26 cellular contexts compared by ENCODE assay signal in the genomic region with DNA sequence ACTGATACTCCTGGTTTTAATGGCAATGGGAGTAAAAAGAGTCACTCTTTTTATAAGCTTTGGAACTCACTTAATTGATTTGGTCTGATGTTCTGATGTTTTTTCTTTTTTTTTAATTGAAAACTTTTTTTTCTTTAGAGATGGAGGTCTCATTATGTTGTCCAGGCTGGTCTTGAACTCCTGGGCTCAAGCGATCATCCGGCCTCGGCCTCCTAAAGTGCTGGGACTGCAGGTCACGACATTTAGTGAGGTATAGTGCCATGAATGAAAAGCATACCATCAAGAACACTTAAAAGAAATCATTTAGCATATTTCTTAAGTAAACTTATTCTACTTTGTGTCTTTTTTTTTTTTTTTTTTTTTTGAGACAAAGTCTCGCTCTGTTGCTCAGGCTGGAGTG. TPM values are rescaled to one million over a fixed set of nuclear protein-coding genes. Genes with fewer than 3 reads are reported as not detected.
DNase-seq lines count a peak whose midpoint lies in the region; ATAC-seq and TF ChIP-seq lines count a peak whose summit lies in the region.
"Had no signal": no experiment of that assay in that cellular context is flagged by ENCODE, and none has a peak within 500 bp of the region (broad histone marks: within the 10 kb centered on the region; RNA-seq: fewer than 3 reads in every experiment).

No MANE protein-coding gene starts in this region.

- H3K36me3 ChIP-seq in BJ (ENCODE audit: control insufficient read depth, insufficient read depth, low read length) (peaks cover 10% of the 10 kb centered on the region), GM23248 (ENCODE audit: low read depth) (peaks cover 40% of the 10 kb centered on the region)
- H3K36me3 ChIP-seq: ovary had no signal

- H3K9ac ChIP-seq in GM23248: no peak overlapping the region

- CTCF ChIA-PET in BJ (lab: Yijun Ruan, JAX): interaction anchor here (1.0 to 1.3 kb wide), 2 partner anchors 73 to 92 kb away, joined by 3 read pairs; no protein-coding TSS in a partner anchor

- DNase-seq in BJ (ENCODE audit: low read depth): no peak
- DNase-seq in GM23248: no peak
- no peak for DNase-seq in coronary artery (ENCODE audit: low spot score)
- DNase-seq in stimulated activated effector memory CD8-positive, alpha-beta T cell treated with anti-CD3 and anti-CD28 coated beads, Interleukin-12 subunit alpha, Interleukin-12 subunit beta, amount 100 ng/mL, for 72 hours (ENCODE audit: low spot score in 2 of 2): no peak
- no peak for DNase-seq in DMS114 treated with DMSO at 0.1 percent for 48 hours (lab: John Stamatoyannopoulos, UW; ENCODE audit: unreplicated experiment)
- DNase-seq in immature natural killer cell: no peak
- no peak for DNase-seq in putamen (ENCODE audit: low spot score)
- DNase-seq: activated effector memory CD4-positive, alpha-beta T cell treated with anti-CD3 and anti-CD28 coated beads, Interleukin-2, amount 50 U/mL, for 16 hours; activated naive CD8-positive, alpha-beta T cell treated with anti-CD3 and anti-CD28 coated beads, Interleukin-2, amount 50 U/mL, for 24 hours; CD8-positive, alpha-beta T cell; islet precursor cell; left ventricle myocardium superior; naive thymus-derived CD4-positive, alpha-beta T cell; NCI-H1105; NCI-H1930; NCI-H524 treated with DMSO at 0.1 percent for 48 hours; ovary; Peyer's patch; retina; SHP77 treated with DMSO at 0.1 percent for 48 hours; stimulated activated CD4-positive, alpha-beta T cell treated with anti-CD3 and anti-CD28 coated beads, Interleukin-1b, Interleukin-23, amount 100 ng/mL, for 48 hours; stimulated activated CD8-positive, alpha-beta memory T cell treated with anti-CD3 and anti-CD28 coated beads, Interleukin-4, amount 100 ng/mL, for 48 hours; transverse colon had no signal

- H3K27ac Mint-ChIP-seq in stimulated activated effector memory CD8-positive, alpha-beta T cell treated with anti-CD3 and anti-CD28 coated beads, Interleukin-12 subunit alpha, Interleukin-12 subunit beta, amount 100 ng/mL, for 72 hours: no peak overlapping the region
- H3K27ac Mint-ChIP-seq in immature natural killer cell: no peak overlapping the region
- H3K27ac Mint-ChIP-seq: activated naive CD8-positive, alpha-beta T cell treated with anti-CD3 and anti-CD28 coated beads, Interleukin-2, amount 50 U/mL, for 24 hours; CD8-positive, alpha-beta T cell; mesothelial cell of epicardium; naive thymus-derived CD4-positive, alpha-beta T cell; WTC11 had no signal

- peak overlapping the region; percentile 9 for H3K4me2 ChIP-seq in GM23248 (ENCODE audit: unreplicated experiment)

- H3K4me3 ChIP-seq in BJ (ENCODE audit: low read depth, low read length) (0 out of 2 replicates have a peak overlapping the region, but pooled peaks have one; percentile 15), GM23248 (peak overlapping the region; percentile 54), coronary artery (peak overlapping the region; percentile 21)
- H3K4me3 ChIP-seq: Peyer's patch, smooth muscle cell had no signal

- no peaks in the 10 kb centered on the region for H3K9me3 ChIP-seq in GM23248 (ENCODE audit: low read depth)
- H3K9me3 ChIP-seq: ovary, Peyer's patch, transverse colon had no signal

- TF ChIP-seq CTCF in BJ (IDR thresholded peaks at IDR 0.05; ENCODE audit: insufficient read depth, low read depth, low read length) (no peak), coronary artery (IDR thresholded peaks at IDR 0.05) (no peak)

- peaks cover 13% of the 10 kb centered on the region; the same call in 1 of the 2 replicates for H4K20me1 ChIP-seq in GM23248 (ENCODE audit: insufficient read depth)

- 84 to 86% methylated on average over 4 to 5 of the region's 5 CpGs for WGBS in GM23248 (ENCODE audit: low coverage in 1 of 2, low lambda C conversion rate in 2 of 2, missing lambda C conversion rate in 2 of 2), 2 experiments

- no peaks in the 10 kb centered on the region for H3K9me2 ChIP-seq in GM23248 (ENCODE audit: insufficient read depth)

- peaks cover 6 to 11% (median 7%) of the 10 kb centered on the region in 3 donors for H3K27me3 Mint-ChIP-seq in immature natural killer cell (ENCODE audit: low read depth in 3 of 3)
- H3K27me3 Mint-ChIP-seq: activated naive CD8-positive, alpha-beta T cell treated with anti-CD3 and anti-CD28 coated beads, Interleukin-2, amount 50 U/mL, for 24 hours; naive thymus-derived CD4-positive, alpha-beta T cell had no signal

- peaks cover 26% of the 10 kb centered on the region for H3K4me1 ChIP-seq in GM23248 (ENCODE audit: insufficient read depth)

- H3F3A ChIP-seq in GM23248 (ENCODE audit: insufficient read depth): peaks cover 50% of the 10 kb centered on the region

- H3K4me1 Mint-ChIP-seq in stimulated activated effector memory CD8-positive, alpha-beta T cell treated with anti-CD3 and anti-CD28 coated beads, Interleukin-12 subunit alpha, Interleukin-12 subunit beta, amount 100 ng/mL, for 72 hours: peaks cover 36% of the 10 kb centered on the region
- peaks cover 47 to 73% of the 10 kb centered on the region in 2 donors for H3K4me1 Mint-ChIP-seq in immature natural killer cell

- no peak for ATAC-seq in stimulated activated effector memory CD8-positive, alpha-beta T cell treated with anti-CD3 and anti-CD28 coated beads, Interleukin-12 subunit alpha, Interleukin-12 subunit beta, amount 100 ng/mL, for 72 hours
- ATAC-seq: activated naive CD8-positive, alpha-beta T cell treated with anti-CD3 and anti-CD28 coated beads, Interleukin-2, amount 50 U/mL, for 24 hours; CD8-positive, alpha-beta T cell; left ventricle myocardium superior; naive thymus-derived CD4-positive, alpha-beta T cell; WTC11 had no signal

- no peaks in the 10 kb centered on the region for H3K27me3 ChIP-seq in BJ (ENCODE audit: control insufficient read depth, insufficient read depth, low read length)
- H3K27me3 ChIP-seq in GM23248 (replicated peaks; ENCODE audit: insufficient read depth): no peaks in the 10 kb centered on the region
- H3K27me3 ChIP-seq: ovary, Peyer's patch, transverse colon had no signal

- H2AFZ ChIP-seq in GM23248: no peak overlapping the region

- H3K79me2 ChIP-seq in GM23248 (ENCODE audit: insufficient read depth): peaks cover 88% of the 10 kb centered on the region

- POLR2A ChIA-PET in BJ (lab: Charles Lee): no interaction called here

- peaks cover 87% of the 10 kb centered on the region for H3K36me3 Mint-ChIP-seq in stimulated activated effector memory CD8-positive, alpha-beta T cell treated with anti-CD3 and anti-CD28 coated beads, Interleukin-12 subunit alpha, Interleukin-12 subunit beta, amount 100 ng/mL, for 72 hours
- H3K36me3 Mint-ChIP-seq in immature natural killer cell: peaks cover 4 to 16% (median 14%) of the 10 kb centered on the region in 3 donors

- in situ Hi-C loops in GM23248 (cut with MboI): no loop called here

- peak overlapping the region; percentile 99 for H3K4me3 Mint-ChIP-seq in stimulated activated effector memory CD8-positive, alpha-beta T cell treated with anti-CD3 and anti-CD28 coated beads, Interleukin-12 subunit alpha, Interleukin-12 subunit beta, amount 100 ng/mL, for 72 hours
- no peak overlapping the region for H3K4me3 Mint-ChIP-seq in immature natural killer cell
- H3K4me3 Mint-ChIP-seq: activated naive CD8-positive, alpha-beta T cell treated with anti-CD3 and anti-CD28 coated beads, Interleukin-2, amount 50 U/mL, for 24 hours; CD8-positive, alpha-beta T cell; mesothelial cell of epicardium; naive thymus-derived CD4-positive, alpha-beta T cell; WTC11 had no signal

- no peak overlapping the region for H3K27ac ChIP-seq in GM23248
- no peak overlapping the region for H3K27ac ChIP-seq in coronary artery
- H3K27ac ChIP-seq: ovary, Peyer's patch had no signal

- H3K9me3 Mint-ChIP-seq in stimulated activated effector memory CD8-positive, alpha-beta T cell treated with anti-CD3 and anti-CD28 coated beads, Interleukin-12 subunit alpha, Interleukin-12 subunit beta, amount 100 ng/mL, for 72 hours: no peaks in the 10 kb centered on the region
- no peaks in the 10 kb centered on the region for H3K9me3 Mint-ChIP-seq in immature natural killer cell
- H3K9me3 Mint-ChIP-seq: activated naive CD8-positive, alpha-beta T cell treated with anti-CD3 and anti-CD28 coated beads, Interleukin-2, amount 50 U/mL, for 24 hours; CD8-positive, alpha-beta T cell; mesothelial cell of epicardium; WTC11 had no signal

RNA-seq across cellular contexts. Expression of a gene that starts 12.7 kb away (rescaled TPM):
- polyA plus RNA-seq in BJ (2011; rRNA removed): 2.0 and 2.5 TPM in 2 replicates
- polyA minus RNA-seq in BJ (2011; rRNA and poly(A)+ RNA removed): 7.5 and 11.5 TPM in 2 replicates
- 6.9 and 9.0 TPM in 2 replicates for total RNA-seq in GM23248 (2014; rRNA removed; shearing (Covaris generic))
- polyA plus RNA-seq in GM23248 (2016; fragmentation: Nextera tagmentation; extraction: Ambion mirVana): 5.3 and 5.7 TPM in 2 replicates
- 10 to 100 TPM in 1 of 3 donors, 1 to 10 TPM in 2; 5.4 to 15.7 (median 9.5) TPM for polyA plus RNA-seq in immature natural killer cell
